In genomic region chr7:54987772-54988171, GRCh38 we compare ENCODE assay signal across 23 cellular contexts. TPM values are rescaled to one million over a fixed set of nuclear protein-coding genes. Genes with fewer than 3 reads are reported as not detected.
"Had no signal": no experiment of that assay in that cellular context is flagged by ENCODE, and none has a peak within 500 bp of the region (broad histone marks: within the 10 kb centered on the region; RNA-seq: fewer than 3 reads in every experiment).

No MANE protein-coding gene starts in this region.

- H3K9me3 ChIP-seq: gastroesophageal sphincter, left ventricle myocardium inferior, right atrium auricular region, tibial nerve, vagina had no signal

- H3K27me3 ChIP-seq: gastroesophageal sphincter, right atrium auricular region, tibial nerve, vagina had no signal

- DNase-seq: activated CD4-positive, alpha-beta T cell treated with anti-CD3 and anti-CD28 coated beads, Interleukin-2, amount 50 U/mL, for 1 hour; activated naive CD4-positive, alpha-beta T cell; aorta; cerebellar nuclear complex; dermis blood vessel endothelial cell; effector memory CD8-positive, alpha-beta T cell; left ventricle myocardium inferior; mesendoderm; nucleus accumbens; stimulated activated CD4-positive, alpha-beta T cell treated with anti-CD3 and anti-CD28 coated beads, Interleukin-4, amount 100 ng/mL, for 24 hours; stimulated activated CD8-positive, alpha-beta memory T cell treated with anti-CD3 and anti-CD28 coated beads, Interleukin-4, amount 100 ng/mL, for 48 hours; stimulated activated naive CD4-positive, alpha-beta T cell treated with Interleukin-2 at 50 U/mL for 16 hours; substantia nigra had no signal

- H3K27ac ChIP-seq: gastroesophageal sphincter, left ventricle myocardium inferior, right atrium auricular region, skin epidermis, tibial nerve, vagina had no signal

- ATAC-seq: activated CD4-positive, CD25-positive, alpha-beta regulatory T cell treated with anti-CD3 and anti-CD28 coated beads, Interleukin-2, amount 50 U/mL, for 24 hours; effector memory CD8-positive, alpha-beta T cell; gastroesophageal sphincter; natural killer cell treated with Interleukin-12 subunit alpha and Interleukin-12 subunit beta and Interleukin-15 and Interleukin-18, amount 100 ng/mL, for 72 hours had no signal

- H3K27ac Mint-ChIP-seq: effector memory CD8-positive, alpha-beta T cell; natural killer cell treated with Interleukin-12 subunit alpha and Interleukin-12 subunit beta and Interleukin-15 and Interleukin-18, amount 100 ng/mL, for 72 hours; progenitor cell of endocrine pancreas had no signal

- H3K4me1 ChIP-seq: gastroesophageal sphincter, left ventricle myocardium inferior, right atrium auricular region, tibial nerve, vagina had no signal

- H3K36me3 ChIP-seq: gastroesophageal sphincter, left ventricle myocardium inferior, right atrium auricular region, tibial nerve, vagina had no signal

- H3K27me3 Mint-ChIP-seq: progenitor cell of endocrine pancreas had no signal

- H3K4me3 Mint-ChIP-seq: effector memory CD8-positive, alpha-beta T cell; natural killer cell treated with Interleukin-12 subunit alpha and Interleukin-12 subunit beta and Interleukin-15 and Interleukin-18, amount 100 ng/mL, for 72 hours had no signal

- H3K36me3 Mint-ChIP-seq: natural killer cell treated with Interleukin-12 subunit alpha and Interleukin-12 subunit beta and Interleukin-15 and Interleukin-18, amount 100 ng/mL, for 72 hours had no signal

- H3K4me3 ChIP-seq: gastroesophageal sphincter, left ventricle myocardium inferior, right atrium auricular region, skin epidermis, tibial nerve, vagina had no signal

RNA-seq across cellular contexts. Expression of gene EGFR, which starts 31.0 kb away (rescaled TPM):
- total RNA-seq: activated CD8-positive, alpha-beta memory T cell treated with anti-CD3 and anti-CD28 coated beads for 36 hours; natural killer cell treated with Interleukin-12 subunit alpha and Interleukin-12 subunit beta and Interleukin-15 and Interleukin-18, amount 100 ng/mL, for 72 hours; T-helper 2 cell treated with Interferon-gamma antibody and Interleukin-4, amounts not matched to agents 100 ng/mL and 5 ng/mL, for 36 hours had no signal
